In genomic region chr7:140696679-140697446, GRCh38 we compare ENCODE assay signal across 1 cellular context.
TF ChIP-seq lines count a peak whose summit lies in the region.

TSS of gene NDUFB2 (plus strand) at chr7:140696708. CDS start at chr7:140696745, 37 bp downstream.

TF ChIP-seq in HepG2, 621 proteins besides CTCF, POLR2A, EP300 and RAD21 (continued from another document and continues in another):
- TF ChIP-seq, protein P1, sequence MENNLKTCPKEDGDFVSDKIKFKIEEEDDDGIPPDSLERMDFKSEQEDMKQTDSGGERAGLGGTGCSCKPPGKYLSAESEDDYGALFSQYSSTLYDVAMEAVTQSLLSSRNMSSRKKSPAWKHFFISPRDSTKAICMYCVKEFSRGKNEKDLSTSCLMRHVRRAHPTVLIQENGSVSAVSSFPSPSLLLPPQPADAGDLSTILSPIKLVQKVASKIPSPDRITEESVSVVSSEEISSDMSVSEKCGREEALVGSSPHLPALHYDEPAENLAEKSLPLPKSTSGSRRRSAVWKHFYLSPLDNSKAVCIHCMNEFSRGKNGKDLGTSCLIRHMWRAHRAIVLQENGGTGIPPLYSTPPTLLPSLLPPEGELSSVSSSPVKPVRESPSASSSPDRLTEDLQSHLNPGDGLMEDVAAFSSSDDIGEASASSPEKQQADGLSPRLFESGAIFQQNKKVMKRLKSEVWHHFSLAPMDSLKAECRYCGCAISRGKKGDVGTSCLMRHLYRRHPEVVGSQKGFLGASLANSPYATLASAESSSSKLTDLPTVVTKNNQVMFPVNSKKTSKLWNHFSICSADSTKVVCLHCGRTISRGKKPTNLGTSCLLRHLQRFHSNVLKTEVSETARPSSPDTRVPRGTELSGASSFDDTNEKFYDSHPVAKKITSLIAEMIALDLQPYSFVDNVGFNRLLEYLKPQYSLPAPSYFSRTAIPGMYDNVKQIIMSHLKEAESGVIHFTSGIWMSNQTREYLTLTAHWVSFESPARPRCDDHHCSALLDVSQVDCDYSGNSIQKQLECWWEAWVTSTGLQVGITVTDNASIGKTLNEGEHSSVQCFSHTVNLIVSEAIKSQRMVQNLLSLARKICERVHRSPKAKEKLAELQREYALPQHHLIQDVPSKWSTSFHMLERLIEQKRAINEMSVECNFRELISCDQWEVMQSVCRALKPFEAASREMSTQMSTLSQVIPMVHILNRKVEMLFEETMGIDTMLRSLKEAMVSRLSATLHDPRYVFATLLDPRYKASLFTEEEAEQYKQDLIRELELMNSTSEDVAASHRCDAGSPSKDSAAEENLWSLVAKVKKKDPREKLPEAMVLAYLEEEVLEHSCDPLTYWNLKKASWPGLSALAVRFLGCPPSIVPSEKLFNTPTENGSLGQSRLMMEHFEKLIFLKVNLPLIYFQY (CRISPR knock-in tag; IDR thresholded peaks at IDR 0.05; ENCODE audit: borderline replicate concordance), result no peak
- no peak for TF ChIP-seq NFE2L2 (IDR thresholded peaks at IDR 0.05; ENCODE audit: low read length)
- TF ChIP-seq TERF1 (CRISPR knock-in tag; IDR thresholded peaks at IDR 0.05), result no peak
- TF ChIP-seq DRAP1 (CRISPR knock-in tag; IDR thresholded peaks at IDR 0.05), result no peak; the same call in 1 of the 2 replicates
- TF ChIP-seq RFXAP (CRISPR knock-in tag; IDR thresholded peaks at IDR 0.05; ENCODE audit: borderline replicate concordance), result no peak
- TF ChIP-seq, protein P2, sequence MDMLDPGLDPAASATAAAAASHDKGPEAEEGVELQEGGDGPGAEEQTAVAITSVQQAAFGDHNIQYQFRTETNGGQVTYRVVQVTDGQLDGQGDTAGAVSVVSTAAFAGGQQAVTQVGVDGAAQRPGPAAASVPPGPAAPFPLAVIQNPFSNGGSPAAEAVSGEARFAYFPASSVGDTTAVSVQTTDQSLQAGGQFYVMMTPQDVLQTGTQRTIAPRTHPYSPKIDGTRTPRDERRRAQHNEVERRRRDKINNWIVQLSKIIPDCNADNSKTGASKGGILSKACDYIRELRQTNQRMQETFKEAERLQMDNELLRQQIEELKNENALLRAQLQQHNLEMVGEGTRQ (IDR thresholded peaks at IDR 0.05; ENCODE audit: low read depth, low read length), result no peak
- TF ChIP-seq, protein P2 (CRISPR knock-in tag; IDR thresholded peaks at IDR 0.05; ENCODE audit: borderline replicate concordance), result no peak; the same call in 1 of the 2 replicates
- no peak for TF ChIP-seq DNMT3B (CRISPR knock-in tag; conservative IDR thresholded peaks at IDR 0.05)
- TF ChIP-seq FLYWCH1 (CRISPR knock-in tag; IDR thresholded peaks at IDR 0.05), result 0 out of 2 replicates have a peak, but pooled peaks have one; percentile 47
- TF ChIP-seq ZFP36L2 (CRISPR knock-in tag; IDR thresholded peaks at IDR 0.05), result 0 out of 2 replicates have a peak, but pooled peaks have one; percentile 1
- TF ChIP-seq DNMT1 (CRISPR knock-in tag; IDR thresholded peaks at IDR 0.05), result no peak; the same call in 1 of the 2 replicates
- peak; percentile 95 for TF ChIP-seq RNF2 (conservative IDR thresholded peaks at IDR 0.05; ENCODE audit: low read depth)
- TF ChIP-seq ZNF20 (CRISPR knock-in tag; IDR thresholded peaks at IDR 0.05), result no peak
- TF ChIP-seq, protein P3, sequence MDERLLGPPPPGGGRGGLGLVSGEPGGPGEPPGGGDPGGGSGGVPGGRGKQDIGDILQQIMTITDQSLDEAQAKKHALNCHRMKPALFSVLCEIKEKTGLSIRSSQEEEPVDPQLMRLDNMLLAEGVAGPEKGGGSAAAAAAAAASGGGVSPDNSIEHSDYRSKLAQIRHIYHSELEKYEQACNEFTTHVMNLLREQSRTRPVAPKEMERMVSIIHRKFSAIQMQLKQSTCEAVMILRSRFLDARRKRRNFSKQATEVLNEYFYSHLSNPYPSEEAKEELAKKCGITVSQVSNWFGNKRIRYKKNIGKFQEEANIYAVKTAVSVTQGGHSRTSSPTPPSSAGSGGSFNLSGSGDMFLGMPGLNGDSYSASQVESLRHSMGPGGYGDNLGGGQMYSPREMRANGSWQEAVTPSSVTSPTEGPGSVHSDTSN (CRISPR knock-in tag; IDR thresholded peaks at IDR 0.05), result no peak
- TF ChIP-seq ZNF556 (CRISPR knock-in tag; IDR thresholded peaks at IDR 0.05; ENCODE audit: borderline replicate concordance), result peak; percentile 72; the same call in 1 of the 2 replicates
- TF ChIP-seq MEF2D (CRISPR knock-in tag; IDR thresholded peaks at IDR 0.05), result peak; percentile 83; the same call in 1 of the 2 replicates
- no peak for TF ChIP-seq SMARCC2 (IDR thresholded peaks at IDR 0.05)
- no peak for TF ChIP-seq LRRFIP1 (CRISPR knock-in tag; conservative IDR thresholded peaks at IDR 0.05)
- TF ChIP-seq CAMTA2 (CRISPR knock-in tag; IDR thresholded peaks at IDR 0.05; ENCODE audit: borderline replicate concordance), result no peak
- TF ChIP-seq FIP1L1 (IDR thresholded peaks at IDR 0.05; ENCODE audit: borderline replicate concordance, insufficient read depth, low read depth, low read length), result no peak
- TF ChIP-seq, protein P4, sequence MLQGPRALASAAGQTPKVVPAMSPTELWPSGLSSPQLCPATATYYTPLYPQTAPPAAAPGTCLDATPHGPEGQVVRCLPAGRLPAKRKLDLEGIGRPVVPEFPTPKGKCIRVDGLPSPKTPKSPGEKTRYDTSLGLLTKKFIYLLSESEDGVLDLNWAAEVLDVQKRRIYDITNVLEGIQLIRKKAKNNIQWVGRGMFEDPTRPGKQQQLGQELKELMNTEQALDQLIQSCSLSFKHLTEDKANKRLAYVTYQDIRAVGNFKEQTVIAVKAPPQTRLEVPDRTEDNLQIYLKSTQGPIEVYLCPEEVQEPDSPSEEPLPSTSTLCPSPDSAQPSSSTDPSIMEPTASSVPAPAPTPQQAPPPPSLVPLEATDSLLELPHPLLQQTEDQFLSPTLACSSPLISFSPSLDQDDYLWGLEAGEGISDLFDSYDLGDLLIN (CRISPR knock-in tag; IDR thresholded peaks at IDR 0.05; ENCODE audit: borderline replicate concordance), result no peak; the same call in 1 of the 2 replicates
- no peak; the same call in 1 of the 2 replicates for TF ChIP-seq ZNF124 (CRISPR knock-in tag; IDR thresholded peaks at IDR 0.05)
- TF ChIP-seq NONO (IDR thresholded peaks at IDR 0.05), result no peak
- peak; percentile 88 for TF ChIP-seq NONO (CRISPR knock-in tag; conservative IDR thresholded peaks at IDR 0.05)
- TF ChIP-seq ETV5 (CRISPR knock-in tag; IDR thresholded peaks at IDR 0.05; ENCODE audit: borderline replicate concordance), result peak; percentile 54
- TF ChIP-seq ZBTB3 (CRISPR knock-in tag; IDR thresholded peaks at IDR 0.05; ENCODE audit: borderline replicate concordance, low read depth), result 0 out of 2 replicates have a peak, but pooled peaks have one; percentile 49
- no peak for TF ChIP-seq CREB1 (IDR thresholded peaks at IDR 0.05)
- peak; percentile 75 for TF ChIP-seq CREB1 (CRISPR knock-in tag; IDR thresholded peaks at IDR 0.05)
- no peak for TF ChIP-seq ZNF496 (CRISPR knock-in tag; IDR thresholded peaks at IDR 0.05; ENCODE audit: insufficient replicate concordance)
- no peak for TF ChIP-seq ERF (CRISPR knock-in tag; IDR thresholded peaks at IDR 0.05)
- TF ChIP-seq SIN3B (IDR thresholded peaks at IDR 0.05; ENCODE audit: low read length), result no peak
- TF ChIP-seq ZNF331 (CRISPR knock-in tag; IDR thresholded peaks at IDR 0.05), result peak; percentile 29; the same call in 1 of the 2 replicates
- no peak; the same call in 1 of the 2 replicates for TF ChIP-seq ZNF713 (CRISPR knock-in tag; IDR thresholded peaks at IDR 0.05)
- peak; percentile 68 for TF ChIP-seq TAF1 (CRISPR knock-in tag; IDR thresholded peaks at IDR 0.05)
- no peak for TF ChIP-seq SOX13 (IDR thresholded peaks at IDR 0.05)
- TF ChIP-seq SOX13 (CRISPR knock-in tag; conservative IDR thresholded peaks at IDR 0.05 in 1 of 2, IDR thresholded peaks at IDR 0.05 in 1 of 2), result peak in 1 of 2 experiments; percentile 8; a peak in 1 of 4 replicates
- no peak for TF ChIP-seq MED8 (CRISPR knock-in tag; IDR thresholded peaks at IDR 0.05; ENCODE audit: insufficient replicate concordance)
- TF ChIP-seq, protein P5, sequence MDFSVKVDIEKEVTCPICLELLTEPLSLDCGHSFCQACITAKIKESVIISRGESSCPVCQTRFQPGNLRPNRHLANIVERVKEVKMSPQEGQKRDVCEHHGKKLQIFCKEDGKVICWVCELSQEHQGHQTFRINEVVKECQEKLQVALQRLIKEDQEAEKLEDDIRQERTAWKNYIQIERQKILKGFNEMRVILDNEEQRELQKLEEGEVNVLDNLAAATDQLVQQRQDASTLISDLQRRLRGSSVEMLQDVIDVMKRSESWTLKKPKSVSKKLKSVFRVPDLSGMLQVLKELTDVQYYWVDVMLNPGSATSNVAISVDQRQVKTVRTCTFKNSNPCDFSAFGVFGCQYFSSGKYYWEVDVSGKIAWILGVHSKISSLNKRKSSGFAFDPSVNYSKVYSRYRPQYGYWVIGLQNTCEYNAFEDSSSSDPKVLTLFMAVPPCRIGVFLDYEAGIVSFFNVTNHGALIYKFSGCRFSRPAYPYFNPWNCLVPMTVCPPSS (IDR thresholded peaks at IDR 0.05), result no peak
- no peak; the same call in 1 of the 2 replicates for TF ChIP-seq ZNF749 (CRISPR knock-in tag; IDR thresholded peaks at IDR 0.05; ENCODE audit: borderline replicate concordance)
- peak; percentile 63; the same call in 1 of the 2 replicates for TF ChIP-seq AHR (CRISPR knock-in tag; IDR thresholded peaks at IDR 0.05)
- TF ChIP-seq, protein P6, sequence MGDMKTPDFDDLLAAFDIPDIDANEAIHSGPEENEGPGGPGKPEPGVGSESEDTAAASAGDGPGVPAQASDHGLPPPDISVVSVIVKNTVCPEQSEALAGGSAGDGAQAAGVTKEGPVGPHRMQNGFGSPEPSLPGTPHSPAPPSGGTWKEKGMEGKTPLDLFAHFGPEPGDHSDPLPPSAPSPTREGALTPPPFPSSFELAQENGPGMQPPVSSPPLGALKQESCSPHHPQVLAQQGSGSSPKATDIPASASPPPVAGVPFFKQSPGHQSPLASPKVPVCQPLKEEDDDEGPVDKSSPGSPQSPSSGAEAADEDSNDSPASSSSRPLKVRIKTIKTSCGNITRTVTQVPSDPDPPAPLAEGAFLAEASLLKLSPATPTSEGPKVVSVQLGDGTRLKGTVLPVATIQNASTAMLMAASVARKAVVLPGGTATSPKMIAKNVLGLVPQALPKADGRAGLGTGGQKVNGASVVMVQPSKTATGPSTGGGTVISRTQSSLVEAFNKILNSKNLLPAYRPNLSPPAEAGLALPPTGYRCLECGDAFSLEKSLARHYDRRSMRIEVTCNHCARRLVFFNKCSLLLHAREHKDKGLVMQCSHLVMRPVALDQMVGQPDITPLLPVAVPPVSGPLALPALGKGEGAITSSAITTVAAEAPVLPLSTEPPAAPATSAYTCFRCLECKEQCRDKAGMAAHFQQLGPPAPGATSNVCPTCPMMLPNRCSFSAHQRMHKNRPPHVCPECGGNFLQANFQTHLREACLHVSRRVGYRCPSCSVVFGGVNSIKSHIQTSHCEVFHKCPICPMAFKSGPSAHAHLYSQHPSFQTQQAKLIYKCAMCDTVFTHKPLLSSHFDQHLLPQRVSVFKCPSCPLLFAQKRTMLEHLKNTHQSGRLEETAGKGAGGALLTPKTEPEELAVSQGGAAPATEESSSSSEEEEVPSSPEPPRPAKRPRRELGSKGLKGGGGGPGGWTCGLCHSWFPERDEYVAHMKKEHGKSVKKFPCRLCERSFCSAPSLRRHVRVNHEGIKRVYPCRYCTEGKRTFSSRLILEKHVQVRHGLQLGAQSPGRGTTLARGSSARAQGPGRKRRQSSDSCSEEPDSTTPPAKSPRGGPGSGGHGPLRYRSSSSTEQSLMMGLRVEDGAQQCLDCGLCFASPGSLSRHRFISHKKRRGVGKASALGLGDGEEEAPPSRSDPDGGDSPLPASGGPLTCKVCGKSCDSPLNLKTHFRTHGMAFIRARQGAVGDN (CRISPR knock-in tag; IDR thresholded peaks at IDR 0.05), result peak; percentile 98
- no peak for TF ChIP-seq NR2F1 (CRISPR knock-in tag; IDR thresholded peaks at IDR 0.05)
- no peak for TF ChIP-seq SP5 (CRISPR knock-in tag; IDR thresholded peaks at IDR 0.05; ENCODE audit: borderline replicate concordance, low read depth)
- peak; percentile 58 for TF ChIP-seq HNRNPH1 (optimal IDR thresholded peaks at IDR 0.05; ENCODE audit: low read depth, low read length)
- no peak for TF ChIP-seq ZBTB1 (CRISPR knock-in tag; IDR thresholded peaks at IDR 0.05; ENCODE audit: borderline replicate concordance)
